ENCODE assay signal across 8 cellular contexts in genomic region chr19:58387338-58388174, GRCh38. TPM values are rescaled to one million over a fixed set of nuclear protein-coding genes. Genes with fewer than 3 reads are reported as not detected.
A peak's percentile ranks its signal among the peaks of the same experiment; 100 is the strongest.
DNase-seq lines count a peak whose midpoint lies in the region; ATAC-seq and TF ChIP-seq lines count a peak whose summit lies in the region.

No MANE protein-coding gene starts in this region.

- POLR2A ChIA-PET in activated CD4-positive, alpha-beta memory T cell treated with anti-CD3 and anti-CD28 coated beads for 36 hours (lab: Charles Lee): interaction anchor here (0.7 to 1.3 kb wide), 3 partner anchors 21 to 25 kb away, joined by 3 to 4 read pairs (median 3); partner anchors contain the start of genes ZNF497 and ZNF584

- no peaks in the 10 kb centered on the region for H3K9me3 ChIP-seq in stomach

- no peaks in the 10 kb centered on the region for H3K27me3 ChIP-seq in stomach

- TF ChIP-seq POLR2A in stomach (IDR thresholded peaks at IDR 0.05): no peak

- H3K4me3 Mint-ChIP-seq in activated CD4-positive, alpha-beta memory T cell treated with anti-CD3 and anti-CD28 coated beads for 36 hours: peak overlapping the region; percentile 94

- ATAC-seq in GM19023 (IDR thresholded peaks at IDR 0.05; ENCODE audit: unreplicated experiment): no peak

- H3K27ac Mint-ChIP-seq in activated CD4-positive, alpha-beta memory T cell treated with anti-CD3 and anti-CD28 coated beads for 36 hours: peak overlapping the region; percentile 95

- H3K4me3 ChIP-seq in iPS-11a (ENCODE audit: low read depth, low read length) (peak overlapping the region; percentile 89), stomach (peak overlapping the region; percentile 56 to 98 (median 87))

- WGBS in stomach, 5 donors: 6 to 9% (median 8%) methylated on average over 31 to 39 of the region's 39 CpGs

- peaks cover 42% of the 10 kb centered on the region for H3K36me3 Mint-ChIP-seq in activated CD4-positive, alpha-beta memory T cell treated with anti-CD3 and anti-CD28 coated beads for 36 hours

- peak overlapping the region; percentile 49 to 97 (median 97) for H3K27ac ChIP-seq in stomach

- no peak for TF ChIP-seq EP300 in stomach (IDR thresholded peaks at IDR 0.05)

- peaks cover 22 to 61% (median 48%) of the 10 kb centered on the region in 4 donors for H3K4me1 ChIP-seq in stomach

- intact Hi-C loops in activated CD4-positive, alpha-beta memory T cell treated with anti-CD3 and anti-CD28 coated beads for 36 hours (cut with micrococcal nuclease): loop anchor here (1.0 to 5.0 kb wide), 5 partner anchors 14 to 805 kb away; partner anchors contain the start of genes ERVK3-1, ZIK1, ZNF324B and ZNF584
- intact Hi-C loops in stomach (cut with DNase I; ENCODE audit: low total_unique reads): no loop called here
- intact Hi-C loops in head of caudate nucleus (cut with DNase I): no loop called here

- no peaks in the 10 kb centered on the region for H3K27me3 Mint-ChIP-seq in activated CD4-positive, alpha-beta memory T cell treated with anti-CD3 and anti-CD28 coated beads for 36 hours

- H3K4me1 Mint-ChIP-seq in activated CD4-positive, alpha-beta memory T cell treated with anti-CD3 and anti-CD28 coated beads for 36 hours (ENCODE audit: low read depth): peaks cover 39% of the 10 kb centered on the region

- TF ChIP-seq CTCF in stomach (IDR thresholded peaks at IDR 0.05): no peak

- H3K36me3 ChIP-seq in stomach: peaks cover 28 to 47% (median 45%) of the 10 kb centered on the region in 4 donors

- CTCF ChIA-PET in activated CD4-positive, alpha-beta memory T cell treated with anti-CD3 and anti-CD28 coated beads for 36 hours (lab: Charles Lee): no interaction called here

- H3K9me3 Mint-ChIP-seq in activated CD4-positive, alpha-beta memory T cell treated with anti-CD3 and anti-CD28 coated beads for 36 hours: no peaks in the 10 kb centered on the region

- DNase-seq in activated effector memory CD4-positive, alpha-beta T cell treated with anti-CD3 and anti-CD28 coated beads, Interleukin-2, amount 50 U/mL, for 16 hours: peak; percentile 63
- no peak for DNase-seq in activated effector memory CD4-positive, alpha-beta T cell treated with Interleukin-2 at 50 U/mL for 16 hours
- DNase-seq in activated CD4-positive, alpha-beta memory T cell treated with anti-CD3 and anti-CD28 coated beads for 36 hours: no peak
- no peak for DNase-seq in stomach
- no peak for DNase-seq in head of caudate nucleus
- no peak for DNase-seq in AG08396 (ENCODE audit: low spot score)

RNA-seq across cellular contexts. Expression of gene RPS5, which starts 0.5 kb away (rescaled TPM):
- total RNA-seq in activated CD4-positive, alpha-beta memory T cell treated with anti-CD3 and anti-CD28 coated beads for 36 hours: 1,000 to 10,000 TPM; 1,415 to 1,438 TPM
- total RNA-seq in stomach: 1,000 to 10,000 TPM in 3 of 5 donors, 100 to 1,000 TPM in 2; 801 to 1,605 (median 1,501) TPM
- polyA plus RNA-seq in stomach: 1,000 to 10,000 TPM; 1,495 to 2,322 (median 1,503) TPM

RNA-seq across cellular contexts. Expression of gene ZNF837, which starts 6.7 kb away (rescaled TPM):
- 1 to 10 TPM; 2.1 to 2.4 TPM for total RNA-seq in activated CD4-positive, alpha-beta memory T cell treated with anti-CD3 and anti-CD28 coated beads for 36 hours
- total RNA-seq in stomach: 1 to 10 TPM in 4 of 5 donors, not detected in 1; 1.8 to 8.5 (median 2.3) TPM
- polyA plus RNA-seq in stomach: 1 to 10 TPM; 2.3 to 3.0 (median 2.4) TPM

RNA-seq across cellular contexts. Expression of gene RNF225, which starts 7.9 kb away (rescaled TPM):
- under 1 TPM; 0.21 to 0.31 TPM for total RNA-seq in activated CD4-positive, alpha-beta memory T cell treated with anti-CD3 and anti-CD28 coated beads for 36 hours
- total RNA-seq in stomach: not detected
- under 1 TPM in 1 of 3 donors, not detected in 2; 0.13 TPM for polyA plus RNA-seq in stomach

RNA-seq across cellular contexts. Expression of gene ZNF584, which starts 20.9 kb away (rescaled TPM):
- 10 to 100 TPM in 1 of 2 experiments, 1 to 10 TPM in 1; 8.3 to 10.7 TPM for total RNA-seq in activated CD4-positive, alpha-beta memory T cell treated with anti-CD3 and anti-CD28 coated beads for 36 hours
- 100 to 1,000 TPM in 1 of 5 donors, 10 to 100 TPM in 2, 1 to 10 TPM in 1, not detected in 1; 5.4 to 114 (median 17.2) TPM for total RNA-seq in stomach
- 10 to 100 TPM in 1 of 3 donors, 1 to 10 TPM in 2; 5.6 to 10.8 (median 6.8) TPM for polyA plus RNA-seq in stomach

RNA-seq across cellular contexts. Expression of gene ZNF497, which starts 25.0 kb away (rescaled TPM):
- under 1 TPM; 0.31 to 0.93 TPM for total RNA-seq in activated CD4-positive, alpha-beta memory T cell treated with anti-CD3 and anti-CD28 coated beads for 36 hours
- 10 to 100 TPM in 1 of 5 donors, 1 to 10 TPM in 2, under 1 TPM in 1, not detected in 1; 0.14 to 12.3 (median 3.2) TPM for total RNA-seq in stomach
- polyA plus RNA-seq in stomach: 1 to 10 TPM in 1 of 3 donors, under 1 TPM in 2; 0.12 to 1.0 (median 0.46) TPM
